Comparison of ENCODE assay signal across 8 cellular contexts in the genomic region with DNA sequence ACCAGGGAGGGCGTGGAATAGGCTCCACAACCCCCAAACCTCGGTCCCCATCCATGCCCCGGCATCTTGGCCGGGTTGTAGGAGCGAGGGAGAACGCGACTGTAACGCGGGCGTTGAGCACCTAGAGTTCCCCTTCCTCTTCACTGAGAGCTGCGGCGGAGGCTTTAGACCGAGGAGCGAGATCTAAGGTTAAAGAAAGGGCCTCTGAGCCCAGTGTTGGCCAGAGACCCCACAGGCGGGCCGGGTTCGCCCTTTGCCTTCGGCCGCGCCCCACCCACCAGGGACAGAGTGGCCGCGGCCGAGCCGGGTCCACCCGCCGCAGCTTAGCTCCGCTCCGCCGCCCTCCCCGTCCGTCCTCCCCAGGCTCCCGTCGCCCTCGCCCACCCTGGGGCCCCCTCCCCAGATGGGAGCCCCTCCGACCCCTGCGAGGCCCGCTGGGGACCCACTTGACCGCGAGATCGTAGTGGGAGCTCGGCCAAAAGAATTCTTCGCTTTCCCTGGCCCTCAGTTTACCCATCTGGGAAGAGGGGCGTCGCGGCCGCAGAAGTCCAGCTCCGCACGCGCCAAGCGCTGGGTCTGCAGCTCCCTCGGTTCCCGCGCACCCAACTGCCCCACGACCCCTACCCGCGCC. TPM values are rescaled to one million over a fixed set of nuclear protein-coding genes. Genes with fewer than 3 reads are reported as not detected.
DNase-seq lines count a peak whose midpoint lies in the region; ATAC-seq and TF ChIP-seq lines count a peak whose summit lies in the region.

No MANE protein-coding gene starts in this region.

- H3K4me1 Mint-ChIP-seq in Calu3 (ENCODE audit: low read depth, unreplicated experiment) = no peaks in the 10 kb centered on the region

- no peaks in the 10 kb centered on the region for H3K9me3 ChIP-seq in prostate gland

- ATAC-seq in HG03378 (IDR thresholded peaks at IDR 0.05; ENCODE audit: unreplicated experiment) (no peak), GM21576 (IDR thresholded peaks at IDR 0.05; ENCODE audit: unreplicated experiment) (no peak)

- no peak for TF ChIP-seq CTCF in Calu3 (IDR thresholded peaks at IDR 0.05; ENCODE audit: unreplicated experiment)
- TF ChIP-seq CTCF in fibroblast of the aortic adventitia (IDR thresholded peaks at IDR 0.05; ENCODE audit: insufficient read depth, low read length) = no peak
- TF ChIP-seq CTCF in prostate gland (IDR thresholded peaks at IDR 0.05) = no peak

- CTCF ChIA-PET in Calu3 (lab: Charles Lee) = no interaction called here

- TF ChIP-seq POLR2A in prostate gland (IDR thresholded peaks at IDR 0.05) = no peak

- H3K36me3 Mint-ChIP-seq in Calu3 (ENCODE audit: insufficient read depth, unreplicated experiment) = peaks cover 7% of the 10 kb centered on the region

- peak overlapping the region; percentile 79 to 90 for H3K27ac ChIP-seq in prostate gland

- no peaks in the 10 kb centered on the region for H3K27me3 ChIP-seq in prostate gland (replicated peaks; ENCODE audit: insufficient read depth)

- peaks cover 8% of the 10 kb centered on the region for H3K4me1 ChIP-seq in prostate gland (replicated peaks)

- peaks cover 25% of the 10 kb centered on the region for H3K27me3 Mint-ChIP-seq in Calu3 (ENCODE audit: unreplicated experiment)

- peak overlapping the region; percentile 49 for H3K4me3 Mint-ChIP-seq in Calu3 (ENCODE audit: low read depth, unreplicated experiment)

- H3K36me3 ChIP-seq in prostate gland = no peaks in the 10 kb centered on the region

- no TSS peak for BruUV-seq in Calu3 (replicated peaks; lab: Mats Ljungman, UMichigan)

- DNase-seq in Calu3 (no peak), OCI-M1 (lab: John Stamatoyannopoulos, UW) (peak; percentile 40), fibroblast of the aortic adventitia (ENCODE audit: low read depth) (no peak), prostate gland (ENCODE audit: low spot score) (no peak), cortex of kidney (lab: John Stamatoyannopoulos, UW) (no peak), islet precursor cell (no peak)

- 20% methylated on average over 46 of the region's 56 CpGs for WGBS in prostate gland

- peaks cover 3% of the 10 kb centered on the region for H3K9me3 Mint-ChIP-seq in Calu3 (ENCODE audit: low read depth, unreplicated experiment)

- intact Hi-C loops in Calu3 (cut with micrococcal nuclease; ENCODE audit: unreplicated experiment) = no loop called here
- intact Hi-C loops in prostate gland (cut with DNase I) = no loop called here

- no peak overlapping the region for H3K27ac Mint-ChIP-seq in Calu3 (ENCODE audit: unreplicated experiment)

- H3K4me3 ChIP-seq in fibroblast of the aortic adventitia (ENCODE audit: low read depth, low read length) = peak overlapping the region; percentile 82
- peak overlapping the region; percentile 36 to 67 for H3K4me3 ChIP-seq in prostate gland

RNA-seq across cellular contexts. Expression of a gene that starts 0.4 kb away (rescaled TPM):
- total RNA-seq in Calu3 (2022) (0.68 and 1.8 TPM in 2 replicates), fibroblast of the aortic adventitia (ENCODE audit: low replicate concordance) (20.8 and 82.6 TPM in 2 replicates), prostate gland (100 to 1,000 TPM in 1 of 2 donors, 10 to 100 TPM in 1; 41.9 to 152 TPM)

RNA-seq across cellular contexts. Expression of a gene that starts 38.1 kb away (rescaled TPM):
- total RNA-seq in Calu3 (2022) (not detected in 2 replicates), fibroblast of the aortic adventitia (ENCODE audit: low replicate concordance) (1.3 and 2.9 TPM in 2 replicates), prostate gland (1 to 10 TPM in 1 of 2 donors, not detected in 1; 1.4 TPM)
